14 cellular contexts compared by ENCODE assay signal in genomic region chr1:233615571-233615970, GRCh38. TPM values are rescaled to one million over a fixed set of nuclear protein-coding genes. Genes with fewer than 3 reads are reported as not detected.
DNase-seq lines count a peak whose midpoint lies in the region; ATAC-seq and TF ChIP-seq lines count a peak whose summit lies in the region.
"Had no signal": no experiment of that assay in that cellular context is flagged by ENCODE, and none has a peak within 500 bp of the region (broad histone marks: within the 10 kb centered on the region; RNA-seq: fewer than 3 reads in every experiment).

No MANE protein-coding gene starts in this region.

- H3K4me2 ChIP-seq in osteoblast (ENCODE audit: insufficient read depth, low read length): peak overlapping the region; percentile 84

- ATAC-seq in stimulated activated memory B cell treated with anti-CD40 and anti-IgM and Interleukin-4, amounts not matched to agents 10 μg/mL and 1 μg/mL and 100 μg/mL, for 72 hours: no peak

- H3K36me3 Mint-ChIP-seq in stimulated activated memory B cell treated with anti-CD40 and anti-IgM and Interleukin-4, amounts not matched to agents 10 μg/mL and 1 μg/mL and 100 μg/mL, for 72 hours: no peaks in the 10 kb centered on the region

- H4K20me1 ChIP-seq in osteoblast (ENCODE audit: insufficient read depth, low read length): peaks cover 5% of the 10 kb centered on the region

- peaks cover 9% of the 10 kb centered on the region for H3K4me1 ChIP-seq in osteoblast (ENCODE audit: insufficient read depth, low read length)
- no peaks in the 10 kb centered on the region for H3K4me1 ChIP-seq in effector memory CD4-positive, alpha-beta T cell (ENCODE audit: control insufficient read depth, insufficient read depth, low read length, poor library complexity, severe bottlenecking)

- H3K27ac Mint-ChIP-seq in stimulated activated memory B cell treated with anti-CD40 and anti-IgM and Interleukin-4, amounts not matched to agents 10 μg/mL and 1 μg/mL and 100 μg/mL, for 72 hours: no peak overlapping the region

- peaks cover 8% of the 10 kb centered on the region for H3K4me1 Mint-ChIP-seq in stimulated activated memory B cell treated with anti-CD40 and anti-IgM and Interleukin-4, amounts not matched to agents 10 μg/mL and 1 μg/mL and 100 μg/mL, for 72 hours
- H3K4me1 Mint-ChIP-seq: central memory CD8-positive, alpha-beta T cell had no signal

- no peaks in the 10 kb centered on the region for H3K79me2 ChIP-seq in osteoblast (ENCODE audit: insufficient read depth, low read length)

- H3K27ac ChIP-seq in osteoblast (ENCODE audit: low read depth, low read length): no peak overlapping the region
- no peak overlapping the region for H3K27ac ChIP-seq in effector memory CD4-positive, alpha-beta T cell (ENCODE audit: insufficient read depth, low read length, poor library complexity, severe bottlenecking)
- H3K27ac ChIP-seq: HL-60, sigmoid colon had no signal

- H3K9me3 ChIP-seq in osteoblast (ENCODE audit: low read depth, low read length): no peaks in the 10 kb centered on the region
- H3K9me3 ChIP-seq in effector memory CD4-positive, alpha-beta T cell (ENCODE audit: control insufficient read depth, low read length): no peaks in the 10 kb centered on the region
- H3K9me3 ChIP-seq: sigmoid colon had no signal

- peaks cover 4% of the 10 kb centered on the region for H3K9me3 Mint-ChIP-seq in stimulated activated memory B cell treated with anti-CD40 and anti-IgM and Interleukin-4, amounts not matched to agents 10 μg/mL and 1 μg/mL and 100 μg/mL, for 72 hours
- H3K9me3 Mint-ChIP-seq: central memory CD8-positive, alpha-beta T cell had no signal

- H3K36me3 ChIP-seq in H7 (replicated peaks; ENCODE audit: control insufficient read depth, insufficient read depth, low read length) (no peaks in the 10 kb centered on the region), osteoblast (ENCODE audit: insufficient read depth, low read length) (no peaks in the 10 kb centered on the region)
- H3K36me3 ChIP-seq in effector memory CD4-positive, alpha-beta T cell (ENCODE audit: control insufficient read depth, insufficient read depth, low read length): no peaks in the 10 kb centered on the region
- H3K36me3 ChIP-seq: sigmoid colon had no signal

- H2AFZ ChIP-seq in osteoblast (ENCODE audit: low read length): no peak overlapping the region

- H3K4me3 ChIP-seq in H7 (ENCODE audit: insufficient read depth, low read depth, low read length) (peak overlapping the region; percentile 99), epithelial cell of proximal tubule (ENCODE audit: low read depth, low read length) (peak overlapping the region; percentile 65), osteoblast (ENCODE audit: insufficient read depth, low read length) (peak overlapping the region; percentile 5)
- H3K4me3 ChIP-seq in effector memory CD4-positive, alpha-beta T cell (ENCODE audit: insufficient read depth, low read depth, low read length, poor library complexity, severe bottlenecking): no peak overlapping the region

- DNase-seq in H7: no peak
- peak; percentile 32 for DNase-seq in RKO (ENCODE audit: low spot score)
- DNase-seq in epithelial cell of proximal tubule (ENCODE audit: low read depth): no peak
- no peak for DNase-seq in osteoblast (ENCODE audit: insufficient read length, low spot score, missing footprints)
- DNase-seq in GF-D8 (lab: John Stamatoyannopoulos, UW): no peak
- DNase-seq in effector memory CD4-positive, alpha-beta T cell: no peak
- no peak for DNase-seq in GM13976 (ENCODE audit: low spot score)
- DNase-seq: activated CD8-positive, alpha-beta memory T cell treated with anti-CD3 and anti-CD28 coated beads for 24 hours; GOT3; NCI-H2029 treated with DMSO at 0.1 percent for 48 hours; sigmoid colon had no signal

- no peak for TF ChIP-seq CTCF in epithelial cell of proximal tubule (conservative IDR thresholded peaks at IDR 0.05; ENCODE audit: low read depth, low read length)
- TF ChIP-seq CTCF in osteoblast (IDR thresholded peaks at IDR 0.05; ENCODE audit: extremely low read depth, low read depth, low read length): no peak
- no peak for TF ChIP-seq CTCF in GM13976 (IDR thresholded peaks at IDR 0.05; ENCODE audit: borderline replicate concordance, control extremely low read depth, extremely low read depth, insufficient read depth, missing control alignments)

- H3K27me3 Mint-ChIP-seq in stimulated activated memory B cell treated with anti-CD40 and anti-IgM and Interleukin-4, amounts not matched to agents 10 μg/mL and 1 μg/mL and 100 μg/mL, for 72 hours: peaks cover 70% of the 10 kb centered on the region

- H3K4me3 Mint-ChIP-seq in stimulated activated memory B cell treated with anti-CD40 and anti-IgM and Interleukin-4, amounts not matched to agents 10 μg/mL and 1 μg/mL and 100 μg/mL, for 72 hours: no peak overlapping the region

- in situ Hi-C loops in GM13976 (cut with MboI; ENCODE audit: low sequenced_read_pairs, unreplicated experiment): no loop called here

- H3K27me3 ChIP-seq in H7 (ENCODE audit: control insufficient read depth, insufficient read depth, low read length): peaks cover 15% of the 10 kb centered on the region
- H3K27me3 ChIP-seq in osteoblast (ENCODE audit: insufficient read depth, low read length): peaks cover 3% of the 10 kb centered on the region
- H3K27me3 ChIP-seq in effector memory CD4-positive, alpha-beta T cell (replicated peaks; ENCODE audit: control insufficient read depth, insufficient read depth, low read length, poor library complexity, severe bottlenecking): peaks cover 5% of the 10 kb centered on the region

RNA-seq across cellular contexts. Expression of gene KCNK1, which starts 1.7 kb away (rescaled TPM):
- total RNA-seq in H7 (2014; rRNA removed; shearing (Covaris generic)): 34.4 and 41.6 TPM in 2 replicates
- 6.1 and 9.8 TPM in 2 replicates for total RNA-seq in epithelial cell of proximal tubule
- 3.6 and 4.7 TPM in 2 replicates for total RNA-seq in osteoblast
